Comparison of ENCODE assay signal across 18 cellular contexts in genomic region chr3:19183572-19183971, GRCh38. TPM values are rescaled to one million over a fixed set of nuclear protein-coding genes. Genes with fewer than 3 reads are reported as not detected.
"Had no signal": no experiment of that assay in that cellular context is flagged by ENCODE, and none has a peak within 500 bp of the region (broad histone marks: within the 10 kb centered on the region; RNA-seq: fewer than 3 reads in every experiment).

No MANE protein-coding gene starts in this region.

- DNase-seq: dorsolateral prefrontal cortex; effector memory CD4-positive, alpha-beta T cell; kidney; nucleus accumbens; ovary; sigmoid colon; stimulated activated CD4-positive, alpha-beta T cell treated with anti-CD3 and anti-CD28 coated beads, Interleukin-2, amount 100 ng/mL, for 24 hours; stimulated activated naive CD4-positive, alpha-beta T cell; stomach; substantia nigra; transverse colon had no signal

- H3K36me3 Mint-ChIP-seq: naive thymus-derived CD8-positive, alpha-beta T cell; neural progenitor cell had no signal

- H3K9me3 Mint-ChIP-seq: naive thymus-derived CD8-positive, alpha-beta T cell; neural progenitor cell had no signal

- H3K27ac Mint-ChIP-seq: naive thymus-derived CD8-positive, alpha-beta T cell; neural progenitor cell had no signal

- H3K4me1 Mint-ChIP-seq: neural progenitor cell had no signal

- ATAC-seq: esophagus mucosa had no signal

- H3K4me3 Mint-ChIP-seq: naive thymus-derived CD8-positive, alpha-beta T cell; neural progenitor cell had no signal

RNA-seq across cellular contexts. Expression of gene KCNH8, which starts 35.3 kb away (rescaled TPM):
- total RNA-seq: chondrocyte, lung microvascular endothelial cell, mesenteric fat pad had no signal
- polyA plus RNA-seq: fibroblast of lung; naive thymus-derived CD8-positive, alpha-beta T cell had no signal
